In genomic region chr22:23128269-23129108, GRCh38 we compare ENCODE assay signal across 8 cellular contexts. TPM values are rescaled to one million over a fixed set of nuclear protein-coding genes. Genes with fewer than 3 reads are reported as not detected.
DNase-seq lines count a peak whose midpoint lies in the region; ATAC-seq, FAIRE-seq and TF ChIP-seq lines count a peak whose summit lies in the region.

No MANE protein-coding gene starts in this region.

- no peaks in the 10 kb centered on the region for H3K36me3 Mint-ChIP-seq in CD8-positive, alpha-beta T cell

- no peaks in the 10 kb centered on the region for H3K4me1 ChIP-seq in CD8-positive, alpha-beta T cell (ENCODE audit: insufficient read depth, low read length)
- peaks cover 8% of the 10 kb centered on the region for H3K4me1 ChIP-seq in ovary (ENCODE audit: insufficient read depth)
- H3K4me1 ChIP-seq in thoracic aorta (ENCODE audit: control insufficient read depth in 1 of 2, low read depth in 2 of 2) = peaks cover 0 to 7% of the 10 kb centered on the region in 2 donors

- H3K4me1 Mint-ChIP-seq in CD8-positive, alpha-beta T cell (ENCODE audit: low read depth) = peaks cover 3% of the 10 kb centered on the region

- H3K36me3 ChIP-seq in CD8-positive, alpha-beta T cell (ENCODE audit: insufficient read depth, low read length) = no peaks in the 10 kb centered on the region
- H3K36me3 ChIP-seq in ovary (no peaks in the 10 kb centered on the region), thoracic aorta (no peaks in the 10 kb centered on the region)

- no peak for TF ChIP-seq POLR2A in ovary (IDR thresholded peaks at IDR 0.05)

- 28 to 34% (median 29%) methylated on average over 14 of the region's 14 CpGs for WGBS in ovary, 3 donors

- peak; percentile 78 for TF ChIP-seq CTCF in CD8-positive, alpha-beta T cell (IDR thresholded peaks at IDR 0.05)
- peak; percentile 53 for TF ChIP-seq CTCF in RWPE1 (conservative IDR thresholded peaks at IDR 0.05; ENCODE audit: low read depth)
- peak; percentile 53 to 89 (median 87) for TF ChIP-seq CTCF in ovary (IDR thresholded peaks at IDR 0.05)
- peak; percentile 75 for TF ChIP-seq CTCF in thoracic aorta (IDR thresholded peaks at IDR 0.05)

- DNase-seq in CD8-positive, alpha-beta T cell = peak; percentile 45 to 87 (median 74)
- DNase-seq in HS-27A (ENCODE audit: low read depth) = peak; percentile 14
- DNase-seq in RWPE1 (ENCODE audit: low spot score) = peak; percentile 38
- DNase-seq in activated effector memory CD4-positive, alpha-beta T cell treated with anti-CD3 and anti-CD28 coated beads, Interleukin-2, amount 50 U/mL, for 16 hours = peak; percentile 87
- peak; percentile 65 to 89 for DNase-seq in frontal cortex (ENCODE audit: low spot score in 2 of 2)
- peak; percentile 74 to 91 (median 87) for DNase-seq in ovary
- DNase-seq in thoracic aorta (ENCODE audit: low spot score) = peak; percentile 21

- H3K27me3 ChIP-seq in CD8-positive, alpha-beta T cell (ENCODE audit: insufficient read depth, low read length) = no peaks in the 10 kb centered on the region
- no peaks in the 10 kb centered on the region for H3K27me3 ChIP-seq in ovary
- no peaks in the 10 kb centered on the region for H3K27me3 ChIP-seq in thoracic aorta (replicated peaks; ENCODE audit: insufficient read depth)

- no peak for FAIRE-seq in frontal cortex (lab: Jason Lieb, UNC)

- intact Hi-C loops in CD8-positive, alpha-beta T cell (cut with DNase I, micrococcal nuclease) = loop anchor here in 1 of 2 experiments (1.0 to 5.0 kb wide), 3 partner anchors 169 to 536 kb away; no protein-coding TSS in a partner anchor
- intact Hi-C loops in ovary (cut with DNase I) = loop anchor here in 3 of 4 donors (1.0 to 5.0 kb wide), 3 partner anchors 166 to 169 kb away; no protein-coding TSS in a partner anchor

- ATAC-seq in CD8-positive, alpha-beta T cell = peak; percentile 95
- ATAC-seq in thoracic aorta (ENCODE audit: insufficient number of reproducible peaks, low FRiP score, low read depth) = peak; percentile 75
- no peak for ATAC-seq in GM21576 (IDR thresholded peaks at IDR 0.05; ENCODE audit: unreplicated experiment)

- POLR2A ChIA-PET in CD8-positive, alpha-beta T cell (lab: Charles Lee) = interaction anchor here (1.5 kb wide), 1 partner anchor 167 kb away, joined by 6 read pairs; no protein-coding TSS in a partner anchor
- POLR2A ChIA-PET in RWPE1 (lab: Yijun Ruan, JAX; ENCODE audit: low non-redundant PET) = no interaction called here

- no peak overlapping the region for H3K27ac Mint-ChIP-seq in CD8-positive, alpha-beta T cell

- H3K27me3 Mint-ChIP-seq in CD8-positive, alpha-beta T cell (ENCODE audit: low read depth) = no peaks in the 10 kb centered on the region

- no peak overlapping the region for H3K4me3 ChIP-seq in CD8-positive, alpha-beta T cell (ENCODE audit: low read depth, low read length)
- H3K4me3 ChIP-seq in ovary (no peak overlapping the region), thoracic aorta (no peak overlapping the region)

- H3K4me3 Mint-ChIP-seq in CD8-positive, alpha-beta T cell = no peak overlapping the region

- CTCF ChIA-PET in CD8-positive, alpha-beta T cell (lab: Charles Lee) = interaction anchor here (0.6 to 19.0 kb wide), 29 partner anchors 9 to 462 kb away, joined by 3 to 498 read pairs (median 3); no protein-coding TSS in a partner anchor
- CTCF ChIA-PET in RWPE1 (lab: Yijun Ruan, JAX) = interaction anchor here (0.6 to 2.9 kb wide), 3 partner anchors 106 to 257 kb away, joined by 3 to 31 read pairs (median 5); no protein-coding TSS in a partner anchor

- no peak for TF ChIP-seq EP300 in ovary (IDR thresholded peaks at IDR 0.05)

- H3K9me3 ChIP-seq in CD8-positive, alpha-beta T cell (ENCODE audit: low read length) = no peaks in the 10 kb centered on the region
- H3K9me3 ChIP-seq in ovary (no peaks in the 10 kb centered on the region), thoracic aorta (no peaks in the 10 kb centered on the region)

- H3K27ac ChIP-seq in CD8-positive, alpha-beta T cell (ENCODE audit: low read depth, low read length) = no peak overlapping the region
- H3K27ac ChIP-seq in RWPE1 (no peak overlapping the region), ovary (no peak overlapping the region), thoracic aorta (no peak overlapping the region)

- no peaks in the 10 kb centered on the region for H3K9me3 Mint-ChIP-seq in CD8-positive, alpha-beta T cell

RNA-seq across cellular contexts. Expression of gene RSPH14, which starts 13.3 kb away (rescaled TPM):
- under 1 TPM in 1 of 2 experiments, not detected in 1; 0.71 TPM for total RNA-seq in CD8-positive, alpha-beta T cell
- total RNA-seq in frontal cortex = 2.4 TPM
- total RNA-seq in ovary = 1 to 10 TPM; 1.4 to 4.6 (median 3.2) TPM
- polyA plus RNA-seq in ovary = 1 to 10 TPM; 1.4 to 2.0 TPM
- under 1 TPM in 1 of 2 donors, not detected in 1; 0.71 TPM for total RNA-seq in thoracic aorta

RNA-seq across cellular contexts. Expression of gene RAB36, which starts 16.8 kb away (rescaled TPM):
- total RNA-seq in CD8-positive, alpha-beta T cell = under 1 TPM; 0.52 to 0.64 TPM
- total RNA-seq in frontal cortex = 2.9 TPM
- 10 to 100 TPM in 3 of 7 donors, 1 to 10 TPM in 4; 3.9 to 18.7 (median 9.0) TPM for total RNA-seq in ovary
- 1 to 10 TPM; 4.0 to 5.1 TPM for polyA plus RNA-seq in ovary
- total RNA-seq in thoracic aorta = 1 to 10 TPM; 3.5 to 4.5 TPM

RNA-seq across cellular contexts. Expression of gene BCR, which starts 51.8 kb away (rescaled TPM):
- 10 to 100 TPM; 72.1 to 78.5 TPM for total RNA-seq in CD8-positive, alpha-beta T cell
- 46.1 TPM for total RNA-seq in frontal cortex
- 10 to 100 TPM; 21.8 to 44.6 (median 38.3) TPM for total RNA-seq in ovary
- 10 to 100 TPM in 1 of 2 donors, 1 to 10 TPM in 1; 7.1 to 17.2 TPM for polyA plus RNA-seq in ovary
- total RNA-seq in thoracic aorta = 100 to 1,000 TPM in 1 of 2 donors, 10 to 100 TPM in 1; 73.2 to 232 TPM

RNA-seq across cellular contexts. Expression of gene GNAZ, which starts 58.2 kb away (rescaled TPM):
- total RNA-seq in CD8-positive, alpha-beta T cell = not detected
- total RNA-seq in frontal cortex = 183 TPM
- total RNA-seq in ovary = 10 to 100 TPM; 11.1 to 40.8 (median 19.9) TPM
- 1 to 10 TPM; 7.2 to 8.7 TPM for polyA plus RNA-seq in ovary
- 1 to 10 TPM; 3.9 to 5.4 TPM for total RNA-seq in thoracic aorta

Comparison
In these comparisons a context has a peak if more than half of its experiments do, and no peak if none do; other contexts are left out.
1. DNase-seq: peak in every context shown above with its lines; median percentile 87 in activated effector memory CD4-positive, alpha-beta T cell treated with anti-CD3 and anti-CD28 coated beads, Interleukin-2, amount 50 U/mL, for 16 hours; 87 in ovary; 77 in frontal cortex; 74 in CD8-positive, alpha-beta T cell; 38 in RWPE1; 21 in thoracic aorta; 14 in HS-27A.